Comparison of ENCODE assay signal across 21 cellular contexts in the genomic region with DNA sequence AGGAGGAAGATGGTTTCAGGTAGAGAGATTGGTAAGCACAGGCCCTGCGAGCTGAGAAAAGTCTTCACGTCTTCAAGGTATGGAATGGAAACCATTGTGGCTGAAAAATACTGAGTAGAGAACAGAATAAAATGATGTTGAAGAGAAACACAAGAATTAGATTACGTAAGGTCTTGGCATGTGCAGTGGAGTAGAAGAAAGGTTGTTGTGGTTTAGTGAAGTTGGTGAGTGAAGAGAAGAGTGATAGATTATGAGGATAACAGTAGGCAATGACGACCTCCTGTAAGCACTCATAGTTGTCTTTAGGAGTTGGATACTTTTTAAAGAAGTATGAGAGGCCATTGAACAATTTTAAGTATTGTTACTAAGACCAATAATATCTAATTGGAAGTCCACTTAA.
DNase-seq lines count a peak whose midpoint lies in the region; ATAC-seq, FAIRE-seq and TF ChIP-seq lines count a peak whose summit lies in the region.
"Had no signal": no experiment of that assay in that cellular context is flagged by ENCODE, and none has a peak within 500 bp of the region (broad histone marks: within the 10 kb centered on the region; RNA-seq: fewer than 3 reads in every experiment).

No MANE protein-coding gene starts in this region.

- H4K20me1 ChIP-seq in GM23338 (replicated peaks; ENCODE audit: insufficient read depth) (no peaks in the 10 kb centered on the region), H1 (replicated peaks in 1 of 2; ENCODE audit: control insufficient read depth in 1 of 2, insufficient read depth in 2 of 2, low read length in 2 of 2) (no peaks in the 10 kb centered on the region), smooth muscle cell (ENCODE audit: low read depth) (no peaks in the 10 kb centered on the region)

- H3K9me3 Mint-ChIP-seq in GM23338 (no peaks in the 10 kb centered on the region), immature natural killer cell (peaks cover 5 to 38% (median 11%) of the 10 kb centered on the region in 6 donors)
- H3K9me3 Mint-ChIP-seq in effector memory CD8-positive, alpha-beta T cell = peaks cover 5% of the 10 kb centered on the region in 2 donors
- no peaks in the 10 kb centered on the region for H3K9me3 Mint-ChIP-seq in activated T-helper 1 cell treated with anti-CD3 and anti-CD28 coated beads, Interleukin-12 subunit alpha, Interleukin-12 subunit beta, Interleukin-2, Interleukin-4 antibody, amounts not matched to agents 30 ng/mL and 10 ng/mL and 1 ng/mL, durations not matched to agents 14 hours and 24 hours and 36 hours

- no peak overlapping the region for H3K4me2 ChIP-seq in GM23338
- no peak overlapping the region for H3K4me2 ChIP-seq in H1 (ENCODE audit: insufficient read depth in 1 of 2, low read depth in 2 of 2, low read length in 2 of 2)
- H3K4me2 ChIP-seq in smooth muscle cell = no peak overlapping the region
- H3K4me2 ChIP-seq: A549, KMS-11 had no signal

- H3K79me2 ChIP-seq in GM23338 (replicated peaks; ENCODE audit: insufficient read depth) = no peaks in the 10 kb centered on the region
- no peaks in the 10 kb centered on the region for H3K79me2 ChIP-seq in H1 (ENCODE audit: control insufficient read depth in 1 of 2, insufficient read depth in 2 of 2, low read length in 2 of 2)
- no peaks in the 10 kb centered on the region for H3K79me2 ChIP-seq in smooth muscle cell (ENCODE audit: low read depth)

- CTCF ChIA-PET in H1 (lab: Charles Lee; ENCODE audit: partially characterized antibody) = no interaction called here

- H3K18ac ChIP-seq in H1 (ENCODE audit: extremely low read depth, low read length) = no peak overlapping the region

- no peak overlapping the region for H2AK5ac ChIP-seq in H1 (ENCODE audit: low read depth, low read length)

- no peak overlapping the region for H4K91ac ChIP-seq in H1 (replicated peaks; ENCODE audit: insufficient read length, low read length)

- POLR2A ChIA-PET in H1 (lab: Charles Lee; ENCODE audit: partially characterized antibody) = interaction anchor here (0.6 kb wide), 1 partner anchor 37 kb away, joined by 3 read pairs; no protein-coding TSS in a partner anchor

- H3K4me3 ChIP-seq in GM23338 = no peak overlapping the region
- H3K4me3 ChIP-seq in H1 (ENCODE audit: extremely low read depth in 1 of 4, insufficient read depth in 2 of 4, low read depth in 3 of 4, low read length in 4 of 4) = no peak overlapping the region
- no peak overlapping the region for H3K4me3 ChIP-seq in smooth muscle cell
- H3K4me3 ChIP-seq: A549 had no signal

- no peak overlapping the region for H2BK12ac ChIP-seq in H1 (ENCODE audit: low read depth, low read length)

- no peak for ATAC-seq in GM23338
- no peak for ATAC-seq in effector memory CD8-positive, alpha-beta T cell (replicated peaks)
- ATAC-seq: A549, HCT116 had no signal

- no peaks in the 10 kb centered on the region for H3K36me3 ChIP-seq in GM23338 (ENCODE audit: insufficient read depth)
- no peaks in the 10 kb centered on the region for H3K36me3 ChIP-seq in H1 (ENCODE audit: control insufficient read depth in 2 of 4, insufficient read depth in 4 of 4, low read length in 3 of 4)
- no peaks in the 10 kb centered on the region for H3K36me3 ChIP-seq in smooth muscle cell (ENCODE audit: low read depth)
- H3K36me3 ChIP-seq: BE2C had no signal

- H4K8ac ChIP-seq in H1 (ENCODE audit: extremely low read depth, insufficient read depth, low read length) = no peak overlapping the region

- no peak overlapping the region for H2BK20ac ChIP-seq in H1 (ENCODE audit: low read length)

- no peaks in the 10 kb centered on the region; a peak in 1 of 4 replicates for H3K9me3 ChIP-seq in H1 (ENCODE audit: insufficient read depth in 2 of 2, low read depth in 1 of 2, low read length in 1 of 2)
- H3K9me3 ChIP-seq in smooth muscle cell (replicated peaks; ENCODE audit: low read depth) = no peaks in the 10 kb centered on the region
- H3K9me3 ChIP-seq: A549, BE2C had no signal

- no peaks in the 10 kb centered on the region for H3K79me1 ChIP-seq in H1 (ENCODE audit: low read depth, low read length)

- peaks cover 4% of the 10 kb centered on the region; the same call in 1 of the 2 replicates for H3K9me2 ChIP-seq in GM23338 (ENCODE audit: insufficient read depth)

- H3K4me1 ChIP-seq in GM23338 (ENCODE audit: insufficient read depth) (no peaks in the 10 kb centered on the region), H1 (replicated peaks in 1 of 4; ENCODE audit: control insufficient read depth in 3 of 4, insufficient read depth in 4 of 4, low read length in 3 of 4) (no peaks in the 10 kb centered on the region; a peak in 1 of 7 replicates), smooth muscle cell (ENCODE audit: low read depth) (peaks cover 4% of the 10 kb centered on the region)
- H3K4me1 ChIP-seq: A549, BE2C had no signal

- no peak overlapping the region for H3K4ac ChIP-seq in H1 (replicated peaks; ENCODE audit: insufficient read length, low read depth, low read length)

- no peak overlapping the region for H4K5ac ChIP-seq in H1 (ENCODE audit: insufficient read length, low read depth, low read length)

- no peak for TF ChIP-seq RAD21 in H1 (IDR thresholded peaks at IDR 0.05 in 1 of 2, conservative IDR thresholded peaks at IDR 0.05 in 1 of 2; ENCODE audit: low read depth in 2 of 2, low read length in 2 of 2)

- no peaks in the 10 kb centered on the region for H3K27me3 ChIP-seq in GM23338 (ENCODE audit: insufficient read depth)
- H3K27me3 ChIP-seq in H1 (replicated peaks in 1 of 4; ENCODE audit: control insufficient read depth in 3 of 4, extremely low read depth in 1 of 4, insufficient read depth in 3 of 4, low read length in 3 of 4) = no peaks in the 10 kb centered on the region
- no peaks in the 10 kb centered on the region for H3K27me3 ChIP-seq in smooth muscle cell (ENCODE audit: low read depth)
- H3K27me3 ChIP-seq: BE2C had no signal

- H3K27me3 Mint-ChIP-seq in GM23338 (ENCODE audit: insufficient read depth, low read depth, poor library complexity) = peaks cover 1% of the 10 kb centered on the region
- H3K27me3 Mint-ChIP-seq in immature natural killer cell (ENCODE audit: low read depth in 3 of 3) = no peaks in the 10 kb centered on the region
- H3K27me3 Mint-ChIP-seq in effector memory CD8-positive, alpha-beta T cell = no peaks in the 10 kb centered on the region
- H3K27me3 Mint-ChIP-seq in activated T-helper 1 cell treated with anti-CD3 and anti-CD28 coated beads, Interleukin-12 subunit alpha, Interleukin-12 subunit beta, Interleukin-2, Interleukin-4 antibody, amounts not matched to agents 30 ng/mL and 10 ng/mL and 1 ng/mL, durations not matched to agents 14 hours and 24 hours and 36 hours (ENCODE audit: insufficient read depth) = no peaks in the 10 kb centered on the region
- H3K27me3 Mint-ChIP-seq: CD4-positive, CD25-positive, alpha-beta regulatory T cell had no signal

- H2BK120ac ChIP-seq in H1 (replicated peaks; ENCODE audit: low read depth, low read length) = no peak overlapping the region

- H2AFZ ChIP-seq in GM23338 (peak overlapping the region; percentile 49; the same call in 1 of the 2 replicates), H1 (ENCODE audit: low read length) (peak overlapping the region; percentile 52; the same call in 1 of the 2 replicates), smooth muscle cell (ENCODE audit: low read depth) (no peak overlapping the region)

- TF ChIP-seq CTCF in GM23338 (conservative IDR thresholded peaks at IDR 0.05; ENCODE audit: low read depth in 2 of 2) (no peak), H1 (IDR thresholded peaks at IDR 0.05; ENCODE audit: control extremely low read depth in 1 of 3, insufficient read depth in 1 of 3, low read depth in 1 of 3, low read length in 3 of 3) (no peak), smooth muscle cell (IDR thresholded peaks at IDR 0.05; ENCODE audit: borderline replicate concordance, insufficient read depth, poor library complexity, severe bottlenecking) (no peak)

- no peak for FAIRE-seq in H1 (lab: Jason Lieb, UNC)
- FAIRE-seq: A549 had no signal

- H3K4me1 Mint-ChIP-seq in GM23338 (no peaks in the 10 kb centered on the region), immature natural killer cell (no peaks in the 10 kb centered on the region)
- no peaks in the 10 kb centered on the region for H3K4me1 Mint-ChIP-seq in effector memory CD8-positive, alpha-beta T cell (ENCODE audit: low read depth in 2 of 2)
- H3K4me1 Mint-ChIP-seq in activated T-helper 1 cell treated with anti-CD3 and anti-CD28 coated beads, Interleukin-12 subunit alpha, Interleukin-12 subunit beta, Interleukin-2, Interleukin-4 antibody, amounts not matched to agents 30 ng/mL and 10 ng/mL and 1 ng/mL, durations not matched to agents 14 hours and 24 hours and 36 hours (ENCODE audit: low read depth) = no peaks in the 10 kb centered on the region
- H3K4me1 Mint-ChIP-seq: CD4-positive, CD25-positive, alpha-beta regulatory T cell had no signal

- H3K36me3 Mint-ChIP-seq in GM23338 (ENCODE audit: low read depth) (no peaks in the 10 kb centered on the region), immature natural killer cell (no peaks in the 10 kb centered on the region)
- H3K36me3 Mint-ChIP-seq in effector memory CD8-positive, alpha-beta T cell (ENCODE audit: insufficient read depth) = no peaks in the 10 kb centered on the region
- H3K36me3 Mint-ChIP-seq in activated T-helper 1 cell treated with anti-CD3 and anti-CD28 coated beads, Interleukin-12 subunit alpha, Interleukin-12 subunit beta, Interleukin-2, Interleukin-4 antibody, amounts not matched to agents 30 ng/mL and 10 ng/mL and 1 ng/mL, durations not matched to agents 14 hours and 24 hours and 36 hours (ENCODE audit: low read depth) = no peaks in the 10 kb centered on the region
- H3K36me3 Mint-ChIP-seq: CD4-positive, CD25-positive, alpha-beta regulatory T cell had no signal

- H3F3A ChIP-seq in GM23338 (replicated peaks; ENCODE audit: low read depth) (no peaks in the 10 kb centered on the region), smooth muscle cell (ENCODE audit: low read depth) (no peaks in the 10 kb centered on the region)

- H3K14ac ChIP-seq in H1 (ENCODE audit: insufficient read length) = no peak overlapping the region

- 91 to 100% methylated on average over 1 to 4 of the region's 4 CpGs for WGBS in H1 (ENCODE audit: extremely low coverage in 1 of 2, insufficient coverage in 1 of 2, insufficient read length in 1 of 2, insufficient replicate concordance in 2 of 2, low coverage in 1 of 2, low lambda C conversion rate in 2 of 2, missing lambda C conversion rate in 1 of 2), 2 experiments
- WGBS in smooth muscle cell (ENCODE audit: low lambda C conversion rate) = 91% methylated on average over 4 of the region's 4 CpGs

- no peak for TF ChIP-seq POLR2A in H1 (IDR thresholded peaks at IDR 0.05; ENCODE audit: control extremely low read depth in 1 of 2, low read depth in 2 of 2, low read length in 2 of 2)

- no peak overlapping the region for H3K56ac ChIP-seq in H1 (replicated peaks; ENCODE audit: insufficient read length, low read depth, low read length)

- no peak overlapping the region for H3K9ac ChIP-seq in H1 (replicated peaks in 1 of 4; ENCODE audit: extremely low read depth in 1 of 4, low read depth in 3 of 4, low read length in 3 of 4)
- no peak overlapping the region for H3K9ac ChIP-seq in smooth muscle cell (ENCODE audit: low read depth)
- H3K9ac ChIP-seq: KMS-11 had no signal

- H2BK5ac ChIP-seq in H1 (ENCODE audit: low read depth, low read length) = no peak overlapping the region

- H2BK15ac ChIP-seq in H1 (ENCODE audit: low read length) = no peak overlapping the region

- H3K23ac ChIP-seq in H1 (ENCODE audit: insufficient read length) = no peak overlapping the region

- TF ChIP-seq EP300 in H1 (IDR thresholded peaks at IDR 0.05; ENCODE audit: borderline replicate concordance in 1 of 2, low read depth in 2 of 2, low read length in 2 of 2) = no peak

- no peak overlapping the region for H3K4me3 Mint-ChIP-seq in GM23338
- no peak overlapping the region for H3K4me3 Mint-ChIP-seq in immature natural killer cell
- H3K4me3 Mint-ChIP-seq in effector memory CD8-positive, alpha-beta T cell = no peak overlapping the region
- H3K4me3 Mint-ChIP-seq in activated T-helper 1 cell treated with anti-CD3 and anti-CD28 coated beads, Interleukin-12 subunit alpha, Interleukin-12 subunit beta, Interleukin-2, Interleukin-4 antibody, amounts not matched to agents 30 ng/mL and 10 ng/mL and 1 ng/mL, durations not matched to agents 14 hours and 24 hours and 36 hours = no peak overlapping the region
- H3K4me3 Mint-ChIP-seq: CD4-positive, CD25-positive, alpha-beta regulatory T cell had no signal

- H3K27ac Mint-ChIP-seq in GM23338 = no peak overlapping the region
- no peak overlapping the region for H3K27ac Mint-ChIP-seq in immature natural killer cell
- H3K27ac Mint-ChIP-seq in effector memory CD8-positive, alpha-beta T cell = no peak overlapping the region
- H3K27ac Mint-ChIP-seq in activated T-helper 1 cell treated with anti-CD3 and anti-CD28 coated beads, Interleukin-12 subunit alpha, Interleukin-12 subunit beta, Interleukin-2, Interleukin-4 antibody, amounts not matched to agents 30 ng/mL and 10 ng/mL and 1 ng/mL, durations not matched to agents 14 hours and 24 hours and 36 hours = no peak overlapping the region
- H3K27ac Mint-ChIP-seq: CD4-positive, CD25-positive, alpha-beta regulatory T cell had no signal

- no peaks in the 10 kb centered on the region for H3K23me2 ChIP-seq in H1 (ENCODE audit: low read depth, low read length)

- intact Hi-C loops in activated T-helper 1 cell treated with anti-CD3 and anti-CD28 coated beads, Interleukin-12 subunit alpha, Interleukin-12 subunit beta, Interleukin-2, Interleukin-4 antibody, amounts not matched to agents 30 ng/mL and 10 ng/mL and 1 ng/mL, durations not matched to agents 14 hours and 24 hours and 36 hours (cut with micrococcal nuclease) = no loop called here

- DNase-seq in GM23338 (ENCODE audit: low spot score) (no peak), OCI-M1 (lab: John Stamatoyannopoulos, UW) (peak; percentile 33), H1 (ENCODE audit: low read depth in 1 of 2, low spot score in 2 of 2) (no peak), iris pigment epithelial cell (ENCODE audit: low read depth) (peak; percentile 3), immature natural killer cell (no peak), smooth muscle cell (lab: John Stamatoyannopoulos, UW; ENCODE audit: unreplicated experiment) (no peak)
- no peak for DNase-seq in effector memory CD8-positive, alpha-beta T cell
- DNase-seq in activated T-helper 1 cell treated with anti-CD3 and anti-CD28 coated beads, Interleukin-12 subunit alpha, Interleukin-12 subunit beta, Interleukin-2, Interleukin-4 antibody, amounts not matched to agents 30 ng/mL and 10 ng/mL and 1 ng/mL, durations not matched to agents 14 hours and 24 hours and 36 hours (ENCODE audit: low spot score) = no peak
- DNase-seq: BE2C; CD4-positive, CD25-positive, alpha-beta regulatory T cell; COR-L47; DMS79; IMR-90; NCI-H1417; NCI-H187; NCI-H446 treated with DMSO at 0.1 percent for 48 hours; NCI-H526 treated with DMSO at 0.1 percent for 48 hours; SIG-M5 had no signal

- H3K27ac ChIP-seq in GM23338 (ENCODE audit: low read depth) (no peak overlapping the region), H1 (ENCODE audit: low read depth, low read length) (no peak overlapping the region), smooth muscle cell (ENCODE audit: low read depth) (no peak overlapping the region)
- H3K27ac ChIP-seq: A549, KMS-11 had no signal

Comparison
In these comparisons a context has a peak if more than half of its experiments do, and no peak if none do; other contexts are left out.
1. DNase-seq: peak in OCI-M1 (single experiment) and iris pigment epithelial cell (single experiment); none in GM23338 (single experiment), H1 (0 of 2), immature natural killer cell (0 of 3), effector memory CD8-positive, alpha-beta T cell (0 of 3), smooth muscle cell (single experiment) and activated T-helper 1 cell treated with anti-CD3 and anti-CD28 coated beads, Interleukin-12 subunit alpha, Interleukin-12 subunit beta, Interleukin-2, Interleukin-4 antibody, amounts not matched to agents 30 ng/mL and 10 ng/mL and 1 ng/mL, durations not matched to agents 14 hours and 24 hours and 36 hours (single experiment).